In genomic region chr20:15252289-15252688, GRCh38 we compare ENCODE assay signal across 26 cellular contexts.
"Had no signal": no experiment of that assay in that cellular context is flagged by ENCODE, and none has a peak within 500 bp of the region (broad histone marks: within the 10 kb centered on the region; RNA-seq: fewer than 3 reads in every experiment).

No MANE protein-coding gene starts in this region.

- H3K4me1 Mint-ChIP-seq: memory B cell, natural killer cell had no signal

- H3K27me3 ChIP-seq: dorsolateral prefrontal cortex, gastrocnemius medialis, pancreas, right atrium auricular region, stomach, thyroid gland, vagina had no signal

- DNase-seq: cortex of kidney; effector CD8-positive, alpha-beta T cell; endodermal cell; foreskin fibroblast; gastrocnemius medialis; head of caudate nucleus; kidney; natural killer cell; pancreas; stimulated activated CD4-positive, alpha-beta T cell treated with anti-CD3 and anti-CD28 coated beads, Interleukin-12 subunit alpha, Interleukin-12 subunit beta, amount 100 ng/mL, for 4 hours; stimulated activated CD4-positive, alpha-beta T cell treated with anti-CD3 and anti-CD28 coated beads, Interleukin-1b, Interleukin-23, amount 100 ng/mL, for 48 hours; stimulated activated CD4-positive, alpha-beta T cell treated with anti-CD3 and anti-CD28 coated beads, Interleukin-4, amount 100 ng/mL, for 1 hour; stimulated activated CD8-positive, alpha-beta memory T cell treated with anti-CD3 and anti-CD28 coated beads, Interleukin-4, amount 100 ng/mL, for 48 hours; stimulated activated naive CD4-positive, alpha-beta T cell; stomach; thyroid gland had no signal

- H3K27me3 Mint-ChIP-seq: memory B cell had no signal

- H3K27ac Mint-ChIP-seq: endodermal cell, memory B cell, natural killer cell had no signal

- H3K4me3 ChIP-seq: dorsolateral prefrontal cortex, gastrocnemius medialis, lung, pancreas, right atrium auricular region, smooth muscle cell, stomach, thyroid gland, vagina had no signal

- H3K4me3 Mint-ChIP-seq: endodermal cell, memory B cell, natural killer cell had no signal

- H3K36me3 Mint-ChIP-seq: memory B cell, natural killer cell had no signal

- H3K27ac ChIP-seq: dorsolateral prefrontal cortex, epithelial cell of prostate, gastrocnemius medialis, pancreas, right atrium auricular region, stomach, thyroid gland, vagina had no signal

- ATAC-seq: esophagus mucosa, gastrocnemius medialis, left lobe of liver, natural killer cell, pancreas, sciatic nerve had no signal

- H3K9me3 ChIP-seq: gastrocnemius medialis, pancreas, right atrium auricular region, stomach, thyroid gland, vagina had no signal

- H3K9me3 Mint-ChIP-seq: endodermal cell, memory B cell had no signal

- H3K36me3 ChIP-seq: gastrocnemius medialis, pancreas, right atrium auricular region, stomach, thyroid gland, vagina had no signal
